In genomic region chr13:26482451-26483197, GRCh38 we compare ENCODE assay signal across 8 cellular contexts.
DNase-seq lines count a peak whose midpoint lies in the region; ATAC-seq, FAIRE-seq and TF ChIP-seq lines count a peak whose summit lies in the region.

No MANE protein-coding gene starts in this region.

- no peaks in the 10 kb centered on the region for H3K36me3 ChIP-seq in bronchial epithelial cell (ENCODE audit: control insufficient read depth, insufficient read depth, low read length)

- TF ChIP-seq CTCF in GM10248 (IDR thresholded peaks at IDR 0.05; ENCODE audit: control extremely low read depth, extremely low read depth, low read depth, missing control alignments) (peak; percentile 82), WTC11 (IDR thresholded peaks at IDR 0.05) (peak; percentile 89), bronchial epithelial cell (IDR thresholded peaks at IDR 0.05; ENCODE audit: insufficient read depth, low read length, severe bottlenecking) (peak; percentile 88)

- ATAC-seq in HG02623 (IDR thresholded peaks at IDR 0.05; ENCODE audit: unreplicated experiment) (peak; percentile 68), WTC11 (peak; percentile 68), GM18517 (IDR thresholded peaks at IDR 0.05; ENCODE audit: unreplicated experiment) (no peak)

- H3K27me3 ChIP-seq in bronchial epithelial cell (ENCODE audit: control insufficient read depth, insufficient read depth, low read length), result no peaks in the 10 kb centered on the region

- H3K4me3 ChIP-seq in bronchial epithelial cell (ENCODE audit: low read depth, low read length), result no peak overlapping the region

- no peaks in the 10 kb centered on the region for H3K27me3 Mint-ChIP-seq in WTC11 (ENCODE audit: low read depth)

- H3K36me3 Mint-ChIP-seq in WTC11, result no peaks in the 10 kb centered on the region

- no peaks in the 10 kb centered on the region for H3K9me3 Mint-ChIP-seq in WTC11

- DNase-seq in GM10248 (ENCODE audit: extremely low spot score) (peak; percentile 79), NCI-H2171 (lab: John Stamatoyannopoulos, UW) (peak; percentile 5), WTC11 (ENCODE audit: low spot score) (peak; percentile 74), bronchial epithelial cell (ENCODE audit: low read depth) (peak; percentile 65), kidney tubule cell (ENCODE audit: low spot score) (peak; percentile 81)
- DNase-seq in stimulated activated CD4-positive, alpha-beta T cell treated with anti-CD3 and anti-CD28 coated beads, Interleukin-4, amount 100 ng/mL, for 24 hours, result peak; percentile 69

- peaks cover 24% of the 10 kb centered on the region for H3K4me1 Mint-ChIP-seq in WTC11

- H3K4me3 Mint-ChIP-seq in WTC11, result no peak overlapping the region

- CTCF ChIA-PET in GM10248 (lab: Yijun Ruan, JAX) (interaction anchor here (0.6 to 2.1 kb wide), 13 partner anchors 8 to 303 kb away, joined by 3 to 14 read pairs (median 4); no protein-coding TSS in a partner anchor), WTC11 (lab: Charles Lee) (interaction anchor here (0.7 to 5.2 kb wide), 9 partner anchors 7 to 346 kb away, joined by 3 to 46 read pairs (median 4); no protein-coding TSS in a partner anchor)

- no peak for FAIRE-seq in bronchial epithelial cell (lab: Jason Lieb, UNC)

- POLR2A ChIA-PET in GM10248 (lab: Yijun Ruan, JAX) (no interaction called here), WTC11 (lab: Charles Lee) (no interaction called here)

- H3K27ac Mint-ChIP-seq in WTC11, result no peak overlapping the region

TF ChIP-seq in WTC11, 78 proteins besides CTCF, POLR2A, EP300 and RAD21:
- TF ChIP-seq ZNF671 (CRISPR knock-in tag; IDR thresholded peaks at IDR 0.05) (no peak), ZSCAN18 (CRISPR knock-in tag; IDR thresholded peaks at IDR 0.05) (no peak), KAT7 (CRISPR knock-in tag; IDR thresholded peaks at IDR 0.05; ENCODE audit: borderline replicate concordance) (no peak), ZNF396 (CRISPR knock-in tag; IDR thresholded peaks at IDR 0.05; ENCODE audit: borderline replicate concordance) (no peak), PRRX2 (CRISPR knock-in tag; IDR thresholded peaks at IDR 0.05) (no peak), ZNF219 (CRISPR knock-in tag; IDR thresholded peaks at IDR 0.05; ENCODE audit: borderline replicate concordance) (no peak), ZNF423 (CRISPR knock-in tag; IDR thresholded peaks at IDR 0.05) (no peak), FOXJ3 (CRISPR knock-in tag; IDR thresholded peaks at IDR 0.05; ENCODE audit: borderline replicate concordance) (no peak), ZNF263 (CRISPR knock-in tag; IDR thresholded peaks at IDR 0.05; ENCODE audit: low read depth) (no peak), NR1H2 (CRISPR knock-in tag; IDR thresholded peaks at IDR 0.05) (no peak), CREB1 (CRISPR knock-in tag; IDR thresholded peaks at IDR 0.05) (no peak), SP1 (CRISPR knock-in tag; conservative IDR thresholded peaks at IDR 0.05) (no peak), GRHL2 (CRISPR knock-in tag; IDR thresholded peaks at IDR 0.05; ENCODE audit: insufficient replicate concordance, severe bottlenecking) (no peak), ELF4 (CRISPR knock-in tag; IDR thresholded peaks at IDR 0.05; ENCODE audit: low read depth) (no peak), ETV6 (CRISPR knock-in tag; IDR thresholded peaks at IDR 0.05) (no peak), NR3C1 (CRISPR knock-in tag; conservative IDR thresholded peaks at IDR 0.05; ENCODE audit: low read depth) (no peak), CDX4 (CRISPR knock-in tag; IDR thresholded peaks at IDR 0.05; ENCODE audit: borderline replicate concordance) (no peak)
- TF ChIP-seq, protein P1, sequence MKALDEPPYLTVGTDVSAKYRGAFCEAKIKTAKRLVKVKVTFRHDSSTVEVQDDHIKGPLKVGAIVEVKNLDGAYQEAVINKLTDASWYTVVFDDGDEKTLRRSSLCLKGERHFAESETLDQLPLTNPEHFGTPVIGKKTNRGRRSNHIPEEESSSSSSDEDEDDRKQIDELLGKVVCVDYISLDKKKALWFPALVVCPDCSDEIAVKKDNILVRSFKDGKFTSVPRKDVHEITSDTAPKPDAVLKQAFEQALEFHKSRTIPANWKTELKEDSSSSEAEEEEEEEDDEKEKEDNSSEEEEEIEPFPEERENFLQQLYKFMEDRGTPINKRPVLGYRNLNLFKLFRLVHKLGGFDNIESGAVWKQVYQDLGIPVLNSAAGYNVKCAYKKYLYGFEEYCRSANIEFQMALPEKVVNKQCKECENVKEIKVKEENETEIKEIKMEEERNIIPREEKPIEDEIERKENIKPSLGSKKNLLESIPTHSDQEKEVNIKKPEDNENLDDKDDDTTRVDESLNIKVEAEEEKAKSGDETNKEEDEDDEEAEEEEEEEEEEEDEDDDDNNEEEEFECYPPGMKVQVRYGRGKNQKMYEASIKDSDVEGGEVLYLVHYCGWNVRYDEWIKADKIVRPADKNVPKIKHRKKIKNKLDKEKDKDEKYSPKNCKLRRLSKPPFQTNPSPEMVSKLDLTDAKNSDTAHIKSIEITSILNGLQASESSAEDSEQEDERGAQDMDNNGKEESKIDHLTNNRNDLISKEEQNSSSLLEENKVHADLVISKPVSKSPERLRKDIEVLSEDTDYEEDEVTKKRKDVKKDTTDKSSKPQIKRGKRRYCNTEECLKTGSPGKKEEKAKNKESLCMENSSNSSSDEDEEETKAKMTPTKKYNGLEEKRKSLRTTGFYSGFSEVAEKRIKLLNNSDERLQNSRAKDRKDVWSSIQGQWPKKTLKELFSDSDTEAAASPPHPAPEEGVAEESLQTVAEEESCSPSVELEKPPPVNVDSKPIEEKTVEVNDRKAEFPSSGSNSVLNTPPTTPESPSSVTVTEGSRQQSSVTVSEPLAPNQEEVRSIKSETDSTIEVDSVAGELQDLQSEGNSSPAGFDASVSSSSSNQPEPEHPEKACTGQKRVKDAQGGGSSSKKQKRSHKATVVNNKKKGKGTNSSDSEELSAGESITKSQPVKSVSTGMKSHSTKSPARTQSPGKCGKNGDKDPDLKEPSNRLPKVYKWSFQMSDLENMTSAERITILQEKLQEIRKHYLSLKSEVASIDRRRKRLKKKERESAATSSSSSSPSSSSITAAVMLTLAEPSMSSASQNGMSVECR (CRISPR knock-in tag; IDR thresholded peaks at IDR 0.05; ENCODE audit: borderline replicate concordance), result no peak
- TF ChIP-seq, protein P2, sequence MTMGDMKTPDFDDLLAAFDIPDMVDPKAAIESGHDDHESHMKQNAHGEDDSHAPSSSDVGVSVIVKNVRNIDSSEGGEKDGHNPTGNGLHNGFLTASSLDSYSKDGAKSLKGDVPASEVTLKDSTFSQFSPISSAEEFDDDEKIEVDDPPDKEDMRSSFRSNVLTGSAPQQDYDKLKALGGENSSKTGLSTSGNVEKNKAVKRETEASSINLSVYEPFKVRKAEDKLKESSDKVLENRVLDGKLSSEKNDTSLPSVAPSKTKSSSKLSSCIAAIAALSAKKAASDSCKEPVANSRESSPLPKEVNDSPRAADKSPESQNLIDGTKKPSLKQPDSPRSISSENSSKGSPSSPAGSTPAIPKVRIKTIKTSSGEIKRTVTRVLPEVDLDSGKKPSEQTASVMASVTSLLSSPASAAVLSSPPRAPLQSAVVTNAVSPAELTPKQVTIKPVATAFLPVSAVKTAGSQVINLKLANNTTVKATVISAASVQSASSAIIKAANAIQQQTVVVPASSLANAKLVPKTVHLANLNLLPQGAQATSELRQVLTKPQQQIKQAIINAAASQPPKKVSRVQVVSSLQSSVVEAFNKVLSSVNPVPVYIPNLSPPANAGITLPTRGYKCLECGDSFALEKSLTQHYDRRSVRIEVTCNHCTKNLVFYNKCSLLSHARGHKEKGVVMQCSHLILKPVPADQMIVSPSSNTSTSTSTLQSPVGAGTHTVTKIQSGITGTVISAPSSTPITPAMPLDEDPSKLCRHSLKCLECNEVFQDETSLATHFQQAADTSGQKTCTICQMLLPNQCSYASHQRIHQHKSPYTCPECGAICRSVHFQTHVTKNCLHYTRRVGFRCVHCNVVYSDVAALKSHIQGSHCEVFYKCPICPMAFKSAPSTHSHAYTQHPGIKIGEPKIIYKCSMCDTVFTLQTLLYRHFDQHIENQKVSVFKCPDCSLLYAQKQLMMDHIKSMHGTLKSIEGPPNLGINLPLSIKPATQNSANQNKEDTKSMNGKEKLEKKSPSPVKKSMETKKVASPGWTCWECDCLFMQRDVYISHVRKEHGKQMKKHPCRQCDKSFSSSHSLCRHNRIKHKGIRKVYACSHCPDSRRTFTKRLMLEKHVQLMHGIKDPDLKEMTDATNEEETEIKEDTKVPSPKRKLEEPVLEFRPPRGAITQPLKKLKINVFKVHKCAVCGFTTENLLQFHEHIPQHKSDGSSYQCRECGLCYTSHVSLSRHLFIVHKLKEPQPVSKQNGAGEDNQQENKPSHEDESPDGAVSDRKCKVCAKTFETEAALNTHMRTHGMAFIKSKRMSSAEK (CRISPR knock-in tag; IDR thresholded peaks at IDR 0.05; ENCODE audit: borderline replicate concordance), result no peak
- TF ChIP-seq, protein P3, sequence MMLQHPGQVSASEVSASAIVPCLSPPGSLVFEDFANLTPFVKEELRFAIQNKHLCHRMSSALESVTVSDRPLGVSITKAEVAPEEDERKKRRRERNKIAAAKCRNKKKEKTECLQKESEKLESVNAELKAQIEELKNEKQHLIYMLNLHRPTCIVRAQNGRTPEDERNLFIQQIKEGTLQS (CRISPR knock-in tag; conservative IDR thresholded peaks at IDR 0.05), result no peak

Comparison
In these comparisons a context has a peak if more than half of its experiments do, and no peak if none do; other contexts are left out.
1. DNase-seq: peak in every context shown above with its lines; median percentile 81 in kidney tubule cell; 79 in GM10248; 74 in WTC11; 69 in stimulated activated CD4-positive, alpha-beta T cell treated with anti-CD3 and anti-CD28 coated beads, Interleukin-4, amount 100 ng/mL, for 24 hours; 65 in bronchial epithelial cell; 5 in NCI-H2171.